Comparison of ENCODE assay signal across 28 cellular contexts in genomic region chr12:75717902-75718301, GRCh38.
A peak's percentile ranks its signal among the peaks of the same experiment; 100 is the strongest.
DNase-seq lines count a peak whose midpoint lies in the region; ATAC-seq, FAIRE-seq and TF ChIP-seq lines count a peak whose summit lies in the region.
"Had no signal": no experiment of that assay in that cellular context is flagged by ENCODE, and none has a peak within 500 bp of the region (broad histone marks: within the 10 kb centered on the region; RNA-seq: fewer than 3 reads in every experiment).

No MANE protein-coding gene starts in this region.

- TF ChIP-seq POLR2A in HCT116 (IDR thresholded peaks at IDR 0.05; ENCODE audit: borderline replicate concordance, extremely low read depth, insufficient read depth, insufficient read length) = no peak
- no peak for TF ChIP-seq POLR2A in H1 (IDR thresholded peaks at IDR 0.05; ENCODE audit: control extremely low read depth in 1 of 2, low read depth in 2 of 2, low read length in 2 of 2)

- H3K18ac ChIP-seq in H1 (ENCODE audit: extremely low read depth, low read length) = no peak overlapping the region

- H3K79me2 ChIP-seq in HCT116 (ENCODE audit: insufficient read depth, low read length) (peaks cover 7% of the 10 kb centered on the region; the same call in 1 of the 2 replicates), H1 (ENCODE audit: control insufficient read depth in 1 of 2, insufficient read depth in 2 of 2, low read length in 2 of 2) (no peaks in the 10 kb centered on the region)

- H3K27ac ChIP-seq in HCT116 (ENCODE audit: low read depth, low read length) (peak overlapping the region; percentile 100), H1 (ENCODE audit: low read depth, low read length) (no peak overlapping the region)
- H3K27ac ChIP-seq: SJSA1 had no signal

- no peak overlapping the region for H4K8ac ChIP-seq in H1 (ENCODE audit: extremely low read depth, insufficient read depth, low read length)

- intact Hi-C loops in HCT116 (cut with micrococcal nuclease) = no loop called here

- H2BK120ac ChIP-seq in H1 (replicated peaks; ENCODE audit: low read depth, low read length) = no peak overlapping the region

- no peak for ATAC-seq in HCT116
- no peak for ATAC-seq in GM18873 (IDR thresholded peaks at IDR 0.05; ENCODE audit: low FRiP score, unreplicated experiment)
- ATAC-seq: A549, HepG2, K562, Right ventricle myocardium inferior, T-cell had no signal

- H4K20me1 ChIP-seq in HCT116 (ENCODE audit: insufficient read depth) (no peaks in the 10 kb centered on the region), H1 (replicated peaks in 1 of 2; ENCODE audit: control insufficient read depth in 1 of 2, insufficient read depth in 2 of 2, low read length in 2 of 2) (no peaks in the 10 kb centered on the region)

- no peaks in the 10 kb centered on the region for H3K9me2 ChIP-seq in HCT116 (ENCODE audit: insufficient read depth)

- TF ChIP-seq EP300 in H1 (IDR thresholded peaks at IDR 0.05; ENCODE audit: borderline replicate concordance in 1 of 2, low read depth in 2 of 2, low read length in 2 of 2) = no peak

- H3K4me2 ChIP-seq in HCT116 (ENCODE audit: low read length) (no peak overlapping the region), H1 (ENCODE audit: insufficient read depth in 1 of 2, low read depth in 2 of 2, low read length in 2 of 2) (no peak overlapping the region)
- H3K4me2 ChIP-seq: A549 had no signal

- H3K9me3 ChIP-seq in HCT116 (ENCODE audit: control insufficient read depth in 1 of 2, insufficient read depth in 1 of 2, low read depth in 1 of 2, low read length in 2 of 2) (no peaks in the 10 kb centered on the region), H1 (ENCODE audit: insufficient read depth in 2 of 2, low read depth in 1 of 2, low read length in 1 of 2) (no peaks in the 10 kb centered on the region)
- H3K9me3 ChIP-seq: A549, SJSA1 had no signal

- no peak overlapping the region for H4K5ac ChIP-seq in H1 (ENCODE audit: insufficient read length, low read depth, low read length)

- H3K36me3 ChIP-seq in HCT116 (ENCODE audit: control insufficient read depth in 1 of 2, insufficient read depth in 2 of 2, low read length in 2 of 2) (no peaks in the 10 kb centered on the region), H1 (ENCODE audit: control insufficient read depth in 2 of 4, insufficient read depth in 4 of 4, low read length in 3 of 4) (no peaks in the 10 kb centered on the region)
- H3K36me3 ChIP-seq: SJSA1 had no signal

- H3K79me1 ChIP-seq in H1 (ENCODE audit: low read depth, low read length) = no peaks in the 10 kb centered on the region

- RAD21 ChIA-PET in HCT116 (lab: Charles Lee; ENCODE audit: low non-redundant PET in 1 of 2, low total read pairs in 2 of 2, uncharacterized antibody in 2 of 2, unreplicated experiment in 2 of 2) = no interaction called here

- H2AFZ ChIP-seq in HCT116 (ENCODE audit: low read depth, low read length, poor library complexity, severe bottlenecking) (no peak overlapping the region), H1 (ENCODE audit: low read length) (no peak overlapping the region)

- H2AK5ac ChIP-seq in H1 (ENCODE audit: low read depth, low read length) = no peak overlapping the region

- DNase-seq in HCT116 (ENCODE audit: low read depth, low spot score) (no peak), NCI-H2029 treated with DMSO at 0.1 percent for 48 hours (lab: John Stamatoyannopoulos, UW) (peak; percentile 19), H1 (ENCODE audit: low read depth in 1 of 2, low spot score in 2 of 2) (no peak), SHP77 (lab: John Stamatoyannopoulos, UW) (no peak), NCI-H2171 (lab: John Stamatoyannopoulos, UW) (no peak)
- DNase-seq in activated CD4-positive, alpha-beta T cell treated with anti-CD3 and anti-CD28 coated beads for 48 hours = no peak
- DNase-seq: C1 segment of cervical spinal cord; CD4-positive, alpha-beta memory T cell; COR-L47; DND-41; Kasumi-1; MV-4-11; NCI-H1105; NCI-H146; NCI-H2081 treated with DMSO at 0.1 percent for 48 hours; NCI-H226; NCI-H774; T-cell had no signal

- H3K4me3 ChIP-seq in HCT116 (replicated peaks in 1 of 2; ENCODE audit: low read depth in 1 of 2, low read length in 2 of 2) (no peak overlapping the region), H1 (ENCODE audit: extremely low read depth in 1 of 4, insufficient read depth in 2 of 4, low read depth in 3 of 4, low read length in 4 of 4) (no peak overlapping the region)
- H3K4me3 ChIP-seq: A549, K562, SJSA1 had no signal

- H2BK15ac ChIP-seq in H1 (ENCODE audit: low read length) = no peak overlapping the region

- H3K27me3 ChIP-seq in HCT116 (ENCODE audit: insufficient read depth, low read length) = no peaks in the 10 kb centered on the region
- no peaks in the 10 kb centered on the region; a peak in 1 of 7 replicates for H3K27me3 ChIP-seq in H1 (replicated peaks in 1 of 4; ENCODE audit: control insufficient read depth in 3 of 4, extremely low read depth in 1 of 4, insufficient read depth in 3 of 4, low read length in 3 of 4)
- H3K27me3 ChIP-seq: SJSA1 had no signal

- H3K23ac ChIP-seq in H1 (ENCODE audit: insufficient read length) = no peak overlapping the region

- no peak overlapping the region for H3K56ac ChIP-seq in H1 (replicated peaks; ENCODE audit: insufficient read length, low read depth, low read length)

- BruUV-seq in HCT116 (replicated peaks; lab: Mats Ljungman, UMichigan) = no TSS peak

- H4K91ac ChIP-seq in H1 (replicated peaks; ENCODE audit: insufficient read length, low read length) = peak overlapping the region; percentile 46

- POLR2A ChIA-PET in HCT116 (lab: Charles Lee) (interaction anchor here (0.7 to 11.0 kb wide), 6 partner anchors 8 to 307 kb away, joined by 3 to 89 read pairs (median 6); no protein-coding TSS in a partner anchor), H1 (lab: Charles Lee; ENCODE audit: partially characterized antibody) (interaction anchor here (1.2 kb wide), 1 partner anchor 306 kb away, joined by 3 read pairs; no protein-coding TSS in a partner anchor)

- H3K4me1 ChIP-seq in HCT116 (ENCODE audit: control insufficient read depth in 1 of 2, insufficient read depth in 2 of 2, low read length in 2 of 2) (peaks cover 79 to 93% of the 10 kb centered on the region in 2 experiments), H1 (replicated peaks in 1 of 4; ENCODE audit: control insufficient read depth in 3 of 4, insufficient read depth in 4 of 4, low read length in 3 of 4) (peaks cover 2 to 15% (median 9%) of the 10 kb centered on the region in 4 experiments; a peak in 4 of 7 replicates)

- FAIRE-seq in A204.1 (lab: Jason Lieb, UNC) (peak; percentile 29), H1 (lab: Jason Lieb, UNC) (no peak)
- FAIRE-seq: A549, GM12892, GM19239, H54, HepG2, K562 had no signal

- no peak overlapping the region for H3K14ac ChIP-seq in H1 (ENCODE audit: insufficient read length)

- H3K9ac ChIP-seq in HCT116 (ENCODE audit: low read length) (no peak overlapping the region), H1 (replicated peaks in 1 of 4; ENCODE audit: extremely low read depth in 1 of 4, low read depth in 3 of 4, low read length in 3 of 4) (no peak overlapping the region)

- TF ChIP-seq RAD21 in HCT116 (IDR thresholded peaks at IDR 0.05; ENCODE audit: low read depth) (no peak), H1 (IDR thresholded peaks at IDR 0.05 in 1 of 2, conservative IDR thresholded peaks at IDR 0.05 in 1 of 2; ENCODE audit: low read depth in 2 of 2, low read length in 2 of 2) (no peak)

- H2BK20ac ChIP-seq in H1 (ENCODE audit: low read length) = no peak overlapping the region

- no peak overlapping the region for H2BK5ac ChIP-seq in H1 (ENCODE audit: low read depth, low read length)

- H3K23me2 ChIP-seq in H1 (ENCODE audit: low read depth, low read length) = no peaks in the 10 kb centered on the region

- no peak overlapping the region for H3K4ac ChIP-seq in H1 (replicated peaks; ENCODE audit: insufficient read length, low read depth, low read length)

- H2BK12ac ChIP-seq in H1 (ENCODE audit: low read depth, low read length) = no peak overlapping the region

- TF ChIP-seq CTCF in HCT116 (IDR thresholded peaks at IDR 0.05 in 2 of 3, conservative IDR thresholded peaks at IDR 0.05 in 1 of 3; ENCODE audit: borderline replicate concordance in 1 of 3, insufficient read depth in 1 of 3, low read depth in 2 of 3, low read length in 2 of 3) (no peak), H1 (IDR thresholded peaks at IDR 0.05; ENCODE audit: control extremely low read depth in 1 of 3, insufficient read depth in 1 of 3, low read depth in 1 of 3, low read length in 3 of 3) (no peak)

- CTCF ChIA-PET in HCT116 (lab: Charles Lee) (no interaction called here), H1 (lab: Charles Lee; ENCODE audit: partially characterized antibody) (no interaction called here)

TF ChIP-seq in HCT116, 20 proteins besides CTCF, POLR2A, EP300 and RAD21 (continues in another document):
- TF ChIP-seq, protein P1, sequence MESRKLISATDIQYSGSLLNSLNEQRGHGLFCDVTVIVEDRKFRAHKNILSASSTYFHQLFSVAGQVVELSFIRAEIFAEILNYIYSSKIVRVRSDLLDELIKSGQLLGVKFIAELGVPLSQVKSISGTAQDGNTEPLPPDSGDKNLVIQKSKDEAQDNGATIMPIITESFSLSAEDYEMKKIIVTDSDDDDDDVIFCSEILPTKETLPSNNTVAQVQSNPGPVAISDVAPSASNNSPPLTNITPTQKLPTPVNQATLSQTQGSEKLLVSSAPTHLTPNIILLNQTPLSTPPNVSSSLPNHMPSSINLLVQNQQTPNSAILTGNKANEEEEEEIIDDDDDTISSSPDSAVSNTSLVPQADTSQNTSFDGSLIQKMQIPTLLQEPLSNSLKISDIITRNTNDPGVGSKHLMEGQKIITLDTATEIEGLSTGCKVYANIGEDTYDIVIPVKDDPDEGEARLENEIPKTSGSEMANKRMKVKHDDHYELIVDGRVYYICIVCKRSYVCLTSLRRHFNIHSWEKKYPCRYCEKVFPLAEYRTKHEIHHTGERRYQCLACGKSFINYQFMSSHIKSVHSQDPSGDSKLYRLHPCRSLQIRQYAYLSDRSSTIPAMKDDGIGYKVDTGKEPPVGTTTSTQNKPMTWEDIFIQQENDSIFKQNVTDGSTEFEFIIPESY (IDR thresholded peaks at IDR 0.05; ENCODE audit: extremely low read depth, insufficient replicate concordance, low read length) = no peak

TF ChIP-seq in H1, 55 proteins besides CTCF, POLR2A, EP300 and RAD21:
- TF ChIP-seq POLR2AphosphoS5 (IDR thresholded peaks at IDR 0.05; ENCODE audit: low read depth, low read length) (no peak), TAF1 (IDR thresholded peaks at IDR 0.05; ENCODE audit: low read depth, low read length) (no peak), KDM1A (IDR thresholded peaks at IDR 0.05; ENCODE audit: borderline replicate concordance, low read length) (no peak)
TF ChIP-seq in H1: peak in this region for 0.
